Comparison of ENCODE assay signal across 8 cellular contexts in the genomic region with DNA sequence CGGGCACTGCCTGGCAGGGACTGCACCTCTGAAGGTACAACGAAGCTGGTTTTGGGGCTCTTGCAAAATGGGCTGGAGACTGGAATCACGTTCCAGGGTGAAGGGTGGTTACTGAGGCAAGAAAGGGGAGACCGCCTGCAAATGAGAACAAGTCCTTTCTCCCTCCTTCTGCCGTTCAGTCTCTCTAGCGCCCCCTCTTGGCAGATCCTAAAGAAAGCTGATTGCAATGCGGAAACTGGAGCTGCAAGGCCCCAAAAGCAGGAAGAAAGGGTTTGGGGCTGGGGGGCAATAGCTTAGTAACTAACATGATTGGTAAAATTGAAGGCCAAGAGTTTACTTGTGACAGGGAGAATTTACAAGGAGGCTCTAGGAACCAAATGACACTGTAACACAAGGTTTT.
A peak's percentile ranks its signal among the peaks of the same experiment; 100 is the strongest.
DNase-seq lines count a peak whose midpoint lies in the region; ATAC-seq, FAIRE-seq and TF ChIP-seq lines count a peak whose summit lies in the region.

No MANE protein-coding gene starts in this region.

- intact Hi-C loops in endothelial cell of umbilical vein (cut with micrococcal nuclease) (loop anchor here (1.0 to 10.0 kb wide), 2 partner anchors 246 to 338 kb away; no protein-coding TSS in a partner anchor), testis (cut with DNase I; ENCODE audit: low total_unique reads) (no loop called here)

- H3K27ac ChIP-seq in endothelial cell of umbilical vein (ENCODE audit: insufficient read depth, low read depth, low read length) (no peak overlapping the region), testis (no peak overlapping the region), tibial nerve (no peak overlapping the region)

- peak; percentile 21 for FAIRE-seq in endothelial cell of umbilical vein (lab: Jason Lieb, UNC)

- H3K4me2 ChIP-seq in endothelial cell of umbilical vein (ENCODE audit: insufficient read depth, low read length), result no peak overlapping the region

- TF ChIP-seq CTCF in AG10803 (conservative IDR thresholded peaks at IDR 0.05; ENCODE audit: low read length) (peak; percentile 60), GM13976 (IDR thresholded peaks at IDR 0.05; ENCODE audit: borderline replicate concordance, control extremely low read depth, extremely low read depth, insufficient read depth, missing control alignments) (peak; percentile 17), endothelial cell of umbilical vein (IDR thresholded peaks at IDR 0.05; ENCODE audit: extremely low read depth in 1 of 2, insufficient read depth in 1 of 2, low read depth in 1 of 2, low read length in 2 of 2) (peak; percentile 43 to 45), testis (IDR thresholded peaks at IDR 0.05) (peak; percentile 12 to 57 (median 21)), tibial nerve (IDR thresholded peaks at IDR 0.05) (peak in 1 of 5 experiments; percentile 6)

- no peaks in the 10 kb centered on the region for H3K9me3 ChIP-seq in endothelial cell of umbilical vein (replicated peaks; ENCODE audit: control insufficient read depth, insufficient read depth, low read length)
- no peaks in the 10 kb centered on the region for H3K9me3 ChIP-seq in testis
- H3K9me3 ChIP-seq in tibial nerve, result no peaks in the 10 kb centered on the region

- no peak for TF ChIP-seq EP300 in tibial nerve (IDR thresholded peaks at IDR 0.05)

- H3K4me3 ChIP-seq in AG10803 (ENCODE audit: low read length) (no peak overlapping the region), endothelial cell of umbilical vein (replicated peaks in 1 of 3; ENCODE audit: insufficient read depth in 1 of 3, low read depth in 1 of 3, low read length in 3 of 3) (no peak overlapping the region), testis (no peak overlapping the region), tibial nerve (no peak overlapping the region)

- H4K20me1 ChIP-seq in endothelial cell of umbilical vein (replicated peaks; ENCODE audit: control insufficient read depth, extremely low read depth, insufficient read depth, low read length), result no peaks in the 10 kb centered on the region

- no peak for ATAC-seq in HG03139 (IDR thresholded peaks at IDR 0.05; ENCODE audit: unreplicated experiment)

- no peaks in the 10 kb centered on the region for H3K36me3 ChIP-seq in endothelial cell of umbilical vein (ENCODE audit: control insufficient read depth in 2 of 2, extremely low read depth in 1 of 2, insufficient read depth in 2 of 2, low read length in 2 of 2)
- H3K36me3 ChIP-seq in testis (ENCODE audit: low read depth, missing control alignments), result no peaks in the 10 kb centered on the region
- H3K36me3 ChIP-seq in tibial nerve, result no peaks in the 10 kb centered on the region

- H3K79me2 ChIP-seq in endothelial cell of umbilical vein (ENCODE audit: control insufficient read depth, insufficient read depth, low read length), result no peaks in the 10 kb centered on the region

- CTCF ChIA-PET in endothelial cell of umbilical vein (lab: Charles Lee), result interaction anchor here (0.7 to 1.5 kb wide), 6 partner anchors 14 to 434 kb away, joined by 3 to 18 read pairs (median 4); no protein-coding TSS in a partner anchor

- WGBS in testis, 2 donors, result 33 to 52% methylated on average over 7 of the region's 7 CpGs
- WGBS in tibial nerve, 2 donors, result 46 to 51% methylated on average over 7 of the region's 7 CpGs

- POLR2A ChIA-PET in endothelial cell of umbilical vein (lab: Charles Lee), result no interaction called here

- no TSS peak for BruUV-seq in endothelial cell of umbilical vein (replicated peaks; lab: Mats Ljungman, UMichigan)

- no peaks in the 10 kb centered on the region for H3K9me1 ChIP-seq in endothelial cell of umbilical vein (replicated peaks; ENCODE audit: control insufficient read depth, extremely low read depth, insufficient read depth, low read length)

- no peaks in the 10 kb centered on the region for H3K27me3 ChIP-seq in endothelial cell of umbilical vein (ENCODE audit: control insufficient read depth in 2 of 2, insufficient read depth in 2 of 2, low read length in 2 of 2)
- no peaks in the 10 kb centered on the region for H3K27me3 ChIP-seq in testis
- no peaks in the 10 kb centered on the region for H3K27me3 ChIP-seq in tibial nerve

- in situ Hi-C loops in GM13976 (cut with MboI; ENCODE audit: low sequenced_read_pairs, unreplicated experiment), result no loop called here

- H3K4me1 ChIP-seq in endothelial cell of umbilical vein (ENCODE audit: control insufficient read depth, extremely low read depth, insufficient read depth, low read length) (no peaks in the 10 kb centered on the region), testis (no peaks in the 10 kb centered on the region), tibial nerve (no peaks in the 10 kb centered on the region)

- dilution Hi-C loops in endothelial cell of umbilical vein (cut with MboI; ENCODE audit: extremely low pct_ligation_motif_present, low sequenced_read_pairs), result no loop called here

- DNase-seq in AG10803 (ENCODE audit: low read depth) (peak; percentile 11), GM13976 (ENCODE audit: low spot score) (no peak), NCI-H69 (lab: John Stamatoyannopoulos, UW) (peak; percentile 40), endothelial cell of umbilical vein (ENCODE audit: low read depth, low spot score) (peak; percentile 23), testis (peak; percentile 79), tibial nerve (ENCODE audit: low spot score in 2 of 2) (no peak), GF-D8 (lab: John Stamatoyannopoulos, UW) (no peak)

- H2AFZ ChIP-seq in endothelial cell of umbilical vein (ENCODE audit: low read depth, low read length), result no peak overlapping the region

- TF ChIP-seq POLR2A in endothelial cell of umbilical vein (IDR thresholded peaks at IDR 0.05; ENCODE audit: low read depth, low read length), result no peak
- TF ChIP-seq POLR2A in testis (IDR thresholded peaks at IDR 0.05), result no peak
- TF ChIP-seq POLR2A in tibial nerve (IDR thresholded peaks at IDR 0.05), result no peak

- H3K9ac ChIP-seq in endothelial cell of umbilical vein (replicated peaks; ENCODE audit: extremely low read depth, insufficient read depth, low read length), result no peak overlapping the region

TF ChIP-seq in endothelial cell of umbilical vein, 7 proteins besides CTCF, POLR2A, EP300 and RAD21:
- TF ChIP-seq JUN (IDR thresholded peaks at IDR 0.05; ENCODE audit: borderline replicate concordance, insufficient read depth, insufficient read length, low read depth) (no peak), POLR2AphosphoS5 (IDR thresholded peaks at IDR 0.05; ENCODE audit: insufficient read depth, low read depth, low read length) (no peak), GATA2 (IDR thresholded peaks at IDR 0.05; ENCODE audit: insufficient read depth, insufficient read length, low read depth, low read length) (no peak), MYC (IDR thresholded peaks at IDR 0.05; ENCODE audit: low read depth, low read length) (no peak), EZH2 (IDR thresholded peaks at IDR 0.05; ENCODE audit: borderline replicate concordance, low read depth, low read length, severe bottlenecking) (no peak), FOS (IDR thresholded peaks at IDR 0.05; ENCODE audit: borderline replicate concordance, insufficient read depth, low read length) (no peak)
- TF ChIP-seq, protein P1, sequence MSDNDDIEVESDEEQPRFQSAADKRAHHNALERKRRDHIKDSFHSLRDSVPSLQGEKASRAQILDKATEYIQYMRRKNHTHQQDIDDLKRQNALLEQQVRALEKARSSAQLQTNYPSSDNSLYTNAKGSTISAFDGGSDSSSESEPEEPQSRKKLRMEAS (IDR thresholded peaks at IDR 0.05; ENCODE audit: insufficient read depth, insufficient read length), result no peak
TF ChIP-seq in endothelial cell of umbilical vein: peak in this region for 0.

Comparison
In these comparisons a context has a peak if more than half of its experiments do, and no peak if none do; other contexts are left out.
1. DNase-seq: peak in AG10803 (single experiment), NCI-H69 (single experiment), endothelial cell of umbilical vein (single experiment) and testis (single experiment); none in GM13976 (single experiment), tibial nerve (0 of 2) and GF-D8 (single experiment).